25 cellular contexts compared by ENCODE assay signal in genomic region chr7:5448378-5449042, GRCh38. TPM values are rescaled to one million over a fixed set of nuclear protein-coding genes. Genes with fewer than 3 reads are reported as not detected.
DNase-seq lines count a peak whose midpoint lies in the region; ATAC-seq and TF ChIP-seq lines count a peak whose summit lies in the region.
"Had no signal": no experiment of that assay in that cellular context is flagged by ENCODE, and none has a peak within 500 bp of the region (broad histone marks: within the 10 kb centered on the region; RNA-seq: fewer than 3 reads in every experiment).

No MANE protein-coding gene starts in this region.

- WGBS in mammary epithelial cell (ENCODE audit: low coverage, missing lambda C conversion rate) = 29% methylated on average over 4 of the region's 15 CpGs
- 44% methylated on average over 15 of the region's 15 CpGs for WGBS in prostate gland

- no peaks in the 10 kb centered on the region for H3K36me3 ChIP-seq in mammary epithelial cell (ENCODE audit: insufficient read depth, low read length)
- no peaks in the 10 kb centered on the region for H3K36me3 ChIP-seq in RWPE2 (ENCODE audit: low read depth)
- no peaks in the 10 kb centered on the region for H3K36me3 ChIP-seq in iPS-20b (ENCODE audit: insufficient read depth, low read depth, low read length)
- H3K36me3 ChIP-seq in prostate gland = no peaks in the 10 kb centered on the region
- H3K36me3 ChIP-seq: HAP-1, stomach had no signal

- H3K36me3 Mint-ChIP-seq in MCF 10A (ENCODE audit: insufficient read depth, unreplicated experiment) = peaks cover 20% of the 10 kb centered on the region
- H3K36me3 Mint-ChIP-seq: IgD-negative memory B cell, type B pancreatic cell had no signal

- H3K4me1 ChIP-seq in mammary epithelial cell (ENCODE audit: insufficient read depth, low read length) (peaks cover 15% of the 10 kb centered on the region), RWPE2 (ENCODE audit: insufficient read depth, poor library complexity, severe bottlenecking) (peaks cover 7% of the 10 kb centered on the region), iPS-20b (ENCODE audit: insufficient read depth, low read length) (no peaks in the 10 kb centered on the region; the same call in 1 of the 2 replicates), prostate gland (replicated peaks) (peaks cover 4% of the 10 kb centered on the region)
- H3K4me1 ChIP-seq: HAP-1 had no signal

- in situ Hi-C loops in mammary epithelial cell (cut with MboI; ENCODE audit: low sequenced_read_pairs in 2 of 2) = no loop called here

- no peaks in the 10 kb centered on the region for H3K27me3 Mint-ChIP-seq in MCF 10A (ENCODE audit: insufficient read depth, unreplicated experiment)
- H3K27me3 Mint-ChIP-seq: B cell, type B pancreatic cell had no signal

- ATAC-seq in RWPE2 (ENCODE audit: low read depth) (peak; percentile 69), GM21529 (IDR thresholded peaks at IDR 0.05; ENCODE audit: unreplicated experiment) (no peak)
- ATAC-seq: A549; activated naive CD8-positive, alpha-beta T cell treated with anti-CD3 and anti-CD28 coated beads, Interleukin-2, amount 50 U/mL, for 24 hours had no signal

- dilution Hi-C loops in mammary epithelial cell (cut with HindIII; ENCODE audit: low sequenced_read_pairs) = no loop called here

- H3K4me2 ChIP-seq in mammary epithelial cell (ENCODE audit: insufficient read depth, low read depth, low read length) = peak overlapping the region; percentile 32
- H3K4me2 ChIP-seq: A549 had no signal

- H3K79me2 ChIP-seq in mammary epithelial cell (ENCODE audit: insufficient read depth, low read length) = no peaks in the 10 kb centered on the region

- no peaks in the 10 kb centered on the region for H3K9me3 Mint-ChIP-seq in MCF 10A (ENCODE audit: unreplicated experiment)
- H3K9me3 Mint-ChIP-seq: activated naive CD8-positive, alpha-beta T cell treated with anti-CD3 and anti-CD28 coated beads, Interleukin-2, amount 50 U/mL, for 24 hours; IgD-negative memory B cell; type B pancreatic cell had no signal

- no peak overlapping the region for H3K9ac ChIP-seq in mammary epithelial cell (ENCODE audit: insufficient read depth, low read length)
- peak overlapping the region; percentile 29; the same call in 1 of the 2 replicates for H3K9ac ChIP-seq in iPS-20b (ENCODE audit: low read depth, low read length)

- H3K27ac Mint-ChIP-seq in MCF 10A (ENCODE audit: low read depth, unreplicated experiment) = no peak overlapping the region
- H3K27ac Mint-ChIP-seq: activated naive CD8-positive, alpha-beta T cell treated with anti-CD3 and anti-CD28 coated beads, Interleukin-2, amount 50 U/mL, for 24 hours; B cell; IgD-negative memory B cell; type B pancreatic cell had no signal

- intact Hi-C loops in mammary epithelial cell (cut with micrococcal nuclease) = no loop called here
- intact Hi-C loops in MCF 10A (cut with micrococcal nuclease) = no loop called here
- intact Hi-C loops in prostate gland (cut with DNase I) = loop anchor here (5.0 kb wide), 1 partner anchor 81 kb away; no protein-coding TSS in a partner anchor

- H3K4me3 ChIP-seq in mammary epithelial cell (replicated peaks in 1 of 3; ENCODE audit: insufficient read depth in 1 of 3, low read depth in 2 of 3, low read length in 3 of 3) = peak overlapping the region in 1 of 3 experiments; percentile 3
- no peak overlapping the region for H3K4me3 ChIP-seq in RWPE2 (ENCODE audit: severe bottlenecking)
- H3K4me3 ChIP-seq in iPS-20b (ENCODE audit: low read length) = no peak overlapping the region; the same call in 1 of the 2 replicates
- no peak overlapping the region for H3K4me3 ChIP-seq in prostate gland
- H3K4me3 ChIP-seq: A549, HAP-1, stomach had no signal

- H3K27me3 ChIP-seq in mammary epithelial cell (ENCODE audit: insufficient read depth, low read length) (no peaks in the 10 kb centered on the region), RWPE2 (ENCODE audit: insufficient read depth, poor library complexity, severe bottlenecking) (no peaks in the 10 kb centered on the region), iPS-20b (ENCODE audit: insufficient read depth, low read length) (no peaks in the 10 kb centered on the region), prostate gland (replicated peaks; ENCODE audit: insufficient read depth) (no peaks in the 10 kb centered on the region)
- H3K27me3 ChIP-seq: stomach had no signal

- POLR2A ChIA-PET in MCF 10A (lab: Yijun Ruan, JAX) = interaction anchor here (0.6 to 2.0 kb wide), 5 partner anchors 9 to 616 kb away, joined by 3 to 9 read pairs (median 3); partner anchors contain the start of gene TNRC18

- CTCF ChIA-PET in mammary epithelial cell (lab: Charles Lee; ENCODE audit: low non-redundant PET) (interaction anchor here (0.8 kb wide), 1 partner anchor 52 kb away, joined by 10 read pairs; no protein-coding TSS in a partner anchor), MCF 10A (lab: Yijun Ruan, JAX) (interaction anchor here (0.5 to 2.5 kb wide), 4 partner anchors 84 to 653 kb away, joined by 3 to 11 read pairs (median 4); no protein-coding TSS in a partner anchor)

- H3K9me3 ChIP-seq in mammary epithelial cell (replicated peaks; ENCODE audit: insufficient read depth, low read length) (no peaks in the 10 kb centered on the region), RWPE2 (ENCODE audit: severe bottlenecking) (no peaks in the 10 kb centered on the region), iPS-20b (ENCODE audit: insufficient read depth, low read depth, low read length) (no peaks in the 10 kb centered on the region), prostate gland (no peaks in the 10 kb centered on the region)
- H3K9me3 ChIP-seq: A549, HAP-1, stomach had no signal

- peaks cover 7% of the 10 kb centered on the region for H3K4me1 Mint-ChIP-seq in MCF 10A (ENCODE audit: insufficient read depth, unreplicated experiment)
- H3K4me1 Mint-ChIP-seq: B cell, IgD-negative memory B cell had no signal

- H2AFZ ChIP-seq in mammary epithelial cell (ENCODE audit: low read depth, low read length) = no peak overlapping the region

- BruUV-seq in mammary epithelial cell (replicated peaks; lab: Mats Ljungman, UMichigan) (no TSS peak), MCF 10A (replicated peaks; lab: Mats Ljungman, UMichigan) (no TSS peak)

- DNase-seq in mammary epithelial cell (no peak), MCF 10A (ENCODE audit: unreplicated experiment) (no peak), RWPE2 (ENCODE audit: low spot score) (no peak), prostate gland (ENCODE audit: low spot score) (peak; percentile 53), C1 segment of cervical spinal cord (lab: John Stamatoyannopoulos, UW) (no peak), NCI-H345 treated with DMSO at 0.1 percent for 48 hours (lab: John Stamatoyannopoulos, UW; ENCODE audit: unreplicated experiment) (no peak)
- DNase-seq: activated CD4-positive, alpha-beta T cell treated with anti-CD3 and anti-CD28 coated beads, Interleukin-2, amount 50 U/mL, for 48 hours; activated CD4-positive, CD25-positive, alpha-beta regulatory T cell; activated effector memory CD4-positive, alpha-beta T cell treated with anti-CD3 and anti-CD28 coated beads, Interleukin-2, amount 50 U/mL, for 16 hours; activated naive CD8-positive, alpha-beta T cell treated with anti-CD3 and anti-CD28 coated beads, Interleukin-2, amount 50 U/mL, for 24 hours; COR-L47; NCI-H1417; NCI-H524; retina; stimulated activated CD4-positive, alpha-beta T cell treated with anti-CD3 and anti-CD28 coated beads, Interleukin-12 subunit alpha, Interleukin-12 subunit beta, amount 100 ng/mL, for 4 hours; stomach; T1000 had no signal

- TF ChIP-seq CTCF in mammary epithelial cell (conservative IDR thresholded peaks at IDR 0.05 in 1 of 2, IDR thresholded peaks at IDR 0.05 in 1 of 2; ENCODE audit: extremely low read depth in 1 of 2, insufficient read depth in 1 of 2, low read depth in 1 of 2, low read length in 2 of 2) (no peak), MCF 10A (IDR thresholded peaks at IDR 0.05; ENCODE audit: unreplicated experiment) (no peak), RWPE2 (IDR thresholded peaks at IDR 0.05; ENCODE audit: poor library complexity, severe bottlenecking) (no peak), prostate gland (IDR thresholded peaks at IDR 0.05) (no peak)

- H3K27ac ChIP-seq in mammary epithelial cell (ENCODE audit: insufficient read depth, low read depth, low read length) (no peak overlapping the region), RWPE2 (ENCODE audit: poor library complexity, severe bottlenecking) (no peak overlapping the region), iPS-20b (ENCODE audit: low read length) (no peak overlapping the region), prostate gland (no peak overlapping the region)
- H3K27ac ChIP-seq: A549, HL-60, stomach had no signal

- no peaks in the 10 kb centered on the region for H4K20me1 ChIP-seq in mammary epithelial cell (ENCODE audit: insufficient read depth, low read length)

- no peak for TF ChIP-seq POLR2A in prostate gland (IDR thresholded peaks at IDR 0.05)

- H3K4me3 Mint-ChIP-seq in MCF 10A (ENCODE audit: unreplicated experiment) = no peak overlapping the region
- H3K4me3 Mint-ChIP-seq: activated naive CD8-positive, alpha-beta T cell treated with anti-CD3 and anti-CD28 coated beads, Interleukin-2, amount 50 U/mL, for 24 hours; B cell; IgD-negative memory B cell; type B pancreatic cell had no signal

RNA-seq across cellular contexts. Expression of gene TNRC18, which starts 24.9 kb away (rescaled TPM):
- total RNA-seq in mammary epithelial cell = 100 to 1,000 TPM in 1 of 2 donors, 10 to 100 TPM in 1; 62.2 to 121 TPM
- 22.3 TPM for polyA plus RNA-seq in mammary epithelial cell
- polyA minus RNA-seq in mammary epithelial cell = 123 TPM
- 120 and 132 TPM in 2 replicates for total RNA-seq in MCF 10A (2022)
- total RNA-seq in prostate gland = 100 to 1,000 TPM; 138 to 290 TPM
